In genomic region chr7:134742688-134743350, GRCh38 we compare ENCODE assay signal across 11 cellular contexts. TPM values are rescaled to one million over a fixed set of nuclear protein-coding genes. Genes with fewer than 3 reads are reported as not detected.
DNase-seq lines count a peak whose midpoint lies in the region; ATAC-seq, FAIRE-seq and TF ChIP-seq lines count a peak whose summit lies in the region.
"Had no signal": no experiment of that assay in that cellular context is flagged by ENCODE, and none has a peak within 500 bp of the region (broad histone marks: within the 10 kb centered on the region; RNA-seq: fewer than 3 reads in every experiment).

No MANE protein-coding gene starts in this region.

- DNase-seq in AG09309 (ENCODE audit: low read depth) (peak; percentile 90), WTC11 (ENCODE audit: low spot score) (no peak), pancreas (no peak), superior temporal gyrus (ENCODE audit: extremely low spot score) (no peak), NOMO-1 treated with dmso at 0.1 percent for 144 hours (lab: John Stamatoyannopoulos, UW; ENCODE audit: unreplicated experiment) (no peak), SW 1271 (lab: John Stamatoyannopoulos, UW) (no peak)
- no peak for DNase-seq in activated CD4-positive, alpha-beta T cell treated with anti-CD3 and anti-CD28 coated beads, Interleukin-2, amount 50 U/mL, for 4 hours
- DNase-seq: activated CD4-positive, alpha-beta T cell treated with anti-CD3 and anti-CD28 coated beads for 48 hours; AML-193; NCI-H1105 treated with DMSO at 0.1 percent for 48 hours had no signal

- CTCF ChIA-PET in WTC11 (lab: Charles Lee) = interaction anchor here (3.3 kb wide), 1 partner anchor 20 kb away, joined by 27 read pairs; no protein-coding TSS in a partner anchor

- H3K27ac ChIP-seq in gastroesophageal sphincter = peak overlapping the region; percentile 16 to 74 (median 62)
- H3K27ac ChIP-seq in pancreas = peak overlapping the region in 2 of 4 donors; percentile 19 to 47

- H3K4me1 Mint-ChIP-seq in WTC11 = peaks cover 33% of the 10 kb centered on the region

- TF ChIP-seq CTCF in AG09309 (IDR thresholded peaks at IDR 0.05; ENCODE audit: control insufficient read depth, insufficient read depth, low read depth, low read length, missing control alignments) (no peak), WTC11 (IDR thresholded peaks at IDR 0.05) (no peak), gastroesophageal sphincter (IDR thresholded peaks at IDR 0.05) (no peak), pancreas (IDR thresholded peaks at IDR 0.05) (no peak)

- no peaks in the 10 kb centered on the region for H3K9me3 Mint-ChIP-seq in WTC11

- H3K9me3 ChIP-seq in gastroesophageal sphincter = no peaks in the 10 kb centered on the region
- no peaks in the 10 kb centered on the region for H3K9me3 ChIP-seq in pancreas

- POLR2A ChIA-PET in WTC11 (lab: Charles Lee) = no interaction called here

- H3K4me1 ChIP-seq in gastroesophageal sphincter = peaks cover 4 to 57% (median 7%) of the 10 kb centered on the region in 3 donors
- H3K4me1 ChIP-seq in pancreas = no peaks in the 10 kb centered on the region

- H3K27me3 ChIP-seq in gastroesophageal sphincter = no peaks in the 10 kb centered on the region
- no peaks in the 10 kb centered on the region for H3K27me3 ChIP-seq in pancreas

- ATAC-seq in WTC11 = no peak; the same call in 1 of the 2 replicates
- ATAC-seq in gastroesophageal sphincter = peak; percentile 65
- peak in 3 of 4 donors; percentile 41 to 49 (median 46) for ATAC-seq in pancreas

- H3K4me3 ChIP-seq in AG09309 (ENCODE audit: control insufficient read depth, low read depth, low read length) = no peak overlapping the region
- no peak overlapping the region for H3K4me3 ChIP-seq in gastroesophageal sphincter
- H3K4me3 ChIP-seq in pancreas = no peak overlapping the region

- H3K27ac Mint-ChIP-seq in WTC11 = 0 out of 2 replicates have a peak overlapping the region, but pooled peaks have one; percentile 33

- intact Hi-C loops in pancreas (cut with DNase I) = no loop called here

- no peak for FAIRE-seq in pancreas (lab: Jason Lieb, UNC)

- H3K27me3 Mint-ChIP-seq in WTC11 (ENCODE audit: low read depth) = no peaks in the 10 kb centered on the region

- no peak for TF ChIP-seq EP300 in gastroesophageal sphincter (IDR thresholded peaks at IDR 0.05)

- H3K36me3 Mint-ChIP-seq in WTC11 = no peaks in the 10 kb centered on the region

- whole genome bisulfite sequencing in gastroesophageal sphincter (ENCODE audit: low coverage in 1 of 2), 2 donors = 30 to 89% methylated on average over 1 to 2 of the region's 2 CpGs
- 45 to 47% methylated on average over 2 of the region's 2 CpGs for WGBS in pancreas, 2 donors

- H3K36me3 ChIP-seq in gastroesophageal sphincter (no peaks in the 10 kb centered on the region), pancreas (no peaks in the 10 kb centered on the region)

- no peak for TF ChIP-seq POLR2A in gastroesophageal sphincter (IDR thresholded peaks at IDR 0.05)

- no peak overlapping the region for H3K4me3 Mint-ChIP-seq in WTC11

TF ChIP-seq in WTC11, 78 proteins besides CTCF, POLR2A, EP300 and RAD21:
- TF ChIP-seq FOXP4 (CRISPR knock-in tag; IDR thresholded peaks at IDR 0.05) (no peak), PRRX2 (CRISPR knock-in tag; IDR thresholded peaks at IDR 0.05) (no peak), ATF3 (CRISPR knock-in tag; conservative IDR thresholded peaks at IDR 0.05) (no peak), JAZF1 (CRISPR knock-in tag; IDR thresholded peaks at IDR 0.05) (no peak), RELA (CRISPR knock-in tag; IDR thresholded peaks at IDR 0.05; ENCODE audit: borderline replicate concordance) (no peak), ESRRA (CRISPR knock-in tag; IDR thresholded peaks at IDR 0.05; ENCODE audit: borderline replicate concordance) (no peak), FOXK1 (CRISPR knock-in tag; IDR thresholded peaks at IDR 0.05) (no peak), ZNF281 (CRISPR knock-in tag; IDR thresholded peaks at IDR 0.05) (no peak)

RNA-seq across cellular contexts. Expression of gene CALD1, which starts 36.6 kb away (rescaled TPM):
- 120 to 147 TPM (median 127 TPM) in 3 replicates for total RNA-seq in WTC11 (2021)
- 1,000 to 10,000 TPM; 1,513 to 2,575 (median 1,808) TPM for total RNA-seq in gastroesophageal sphincter
- total RNA-seq in pancreas = 10 to 100 TPM; 17.0 to 85.8 (median 27.3) TPM
- polyA plus RNA-seq in pancreas = 10 to 100 TPM; 35.1 to 35.3 TPM

Comparison
In these comparisons a context has a peak if more than half of its experiments do, and no peak if none do; other contexts are left out.
1. RNA of gene CALD1, which starts 36.6 kb away (total RNA-seq): 1,513 to 2,575 TPM in gastroesophageal sphincter; 120 to 147 TPM in WTC11 and 17.0 to 85.8 TPM in pancreas; every median in the first group is over 10 times any median in the second.